In genomic region chr22:30289980-30290313, GRCh38 we compare ENCODE assay signal across 8 cellular contexts. TPM values are rescaled to one million over a fixed set of nuclear protein-coding genes. Genes with fewer than 3 reads are reported as not detected.
A peak's percentile ranks its signal among the peaks of the same experiment; 100 is the strongest.
DNase-seq lines count a peak whose midpoint lies in the region; ATAC-seq and TF ChIP-seq lines count a peak whose summit lies in the region.

No MANE protein-coding gene starts in this region.

- H2BK20ac ChIP-seq in IMR-90 (ENCODE audit: low read depth, low read length), result no peak overlapping the region

- CTCF ChIA-PET in IMR-90 (lab: Yijun Ruan, JAX), result no interaction called here

- H3K79me1 ChIP-seq in IMR-90 (ENCODE audit: low read depth in 1 of 2, low read length in 2 of 2), result peaks cover 0 to 14% of the 10 kb centered on the region in 2 experiments; a peak in 3 of 4 replicates

- H3K27ac ChIP-seq in IMR-90 (ENCODE audit: insufficient read depth, low read length) (no peak overlapping the region), dorsolateral prefrontal cortex (peak overlapping the region; percentile 54 to 97 (median 92))

- peak overlapping the region; percentile 37; the same call in 1 of the 2 replicates for H3K4ac ChIP-seq in IMR-90 (ENCODE audit: low read depth, low read length)

- H3K9me3 ChIP-seq in IMR-90 (ENCODE audit: control insufficient read depth, insufficient read depth, low read length), result no peaks in the 10 kb centered on the region

- peak overlapping the region in 1 of 2 experiments; percentile 22; a peak in 1 of 4 replicates for H4K8ac ChIP-seq in IMR-90 (ENCODE audit: low read depth in 2 of 2, low read length in 2 of 2)

- intact Hi-C loops in IMR-90 (cut with micrococcal nuclease), result loop anchor here (2.0 kb wide), 2 partner anchors 37 to 67 kb away; partner anchors contain the start of genes CCDC157, SF3A1 and TBC1D10A
- intact Hi-C loops in dorsolateral prefrontal cortex (cut with DNase I), result loop anchor here (1.0 to 5.0 kb wide), 6 partner anchors 37 to 97 kb away; partner anchors contain the start of genes SF3A1 (in 2 of the 2), CCDC157 (in 1 of the 2), RNF215 (in 1 of the 2) and TBC1D10A (in 1 of the 2)
- intact Hi-C loops in natural killer cell (cut with micrococcal nuclease), result loop anchor here (2.0 to 5.0 kb wide), 2 partner anchors 37 to 43 kb away; partner anchors contain the start of genes LIF and TBC1D10A

- H3K9me1 ChIP-seq in IMR-90 (ENCODE audit: insufficient read depth, low read length), result peaks cover 6% of the 10 kb centered on the region

- peaks cover 19 to 39% of the 10 kb centered on the region in 2 donors for H3K4me1 Mint-ChIP-seq in natural killer cell

- H4K5ac ChIP-seq in IMR-90 (ENCODE audit: low read depth, low read length), result no peak overlapping the region

- ATAC-seq in GM19467 (IDR thresholded peaks at IDR 0.05; ENCODE audit: unreplicated experiment) (peak; percentile 15), IMR-90 (ENCODE audit: low read depth) (peak; percentile 1), natural killer cell (peak; percentile 27 to 38 (median 30)), HG03521 (IDR thresholded peaks at IDR 0.05; ENCODE audit: unreplicated experiment) (no peak)

- H3K27me3 Mint-ChIP-seq in natural killer cell (ENCODE audit: low read depth in 2 of 2), result no peaks in the 10 kb centered on the region

- H3K4me2 ChIP-seq in IMR-90 (ENCODE audit: low read depth, low read length), result peak overlapping the region; percentile 93

- 0 out of 2 replicates have a peak overlapping the region, but pooled peaks have one; percentile 25 for H3K9ac ChIP-seq in IMR-90 (ENCODE audit: low read depth, low read length)

- no peak for TF ChIP-seq POLR2A in IMR-90 (IDR thresholded peaks at IDR 0.05; ENCODE audit: low read depth, low read length)

- POLR2A ChIA-PET in IMR-90 (lab: Charles Lee; ENCODE audit: unreplicated experiment), result interaction anchor here (0.6 kb wide), 1 partner anchor 190 kb away, joined by 3 read pairs; no protein-coding TSS in a partner anchor

- no peak for TF ChIP-seq CTCF in IMR-90 (conservative IDR thresholded peaks at IDR 0.05; ENCODE audit: low read depth, low read length)
- TF ChIP-seq CTCF in dorsolateral prefrontal cortex (IDR thresholded peaks at IDR 0.05 in 54 of 56, conservative IDR thresholded peaks at IDR 0.05 in 2 of 56; ENCODE audit: low read depth in 1 of 56, partially characterized antibody in 56 of 56), result no peak
- TF ChIP-seq CTCF in natural killer cell (IDR thresholded peaks at IDR 0.05), result no peak

- peak overlapping the region; percentile 92 for H3K4me3 Mint-ChIP-seq in natural killer cell

- no peak overlapping the region for H3K18ac ChIP-seq in IMR-90 (ENCODE audit: low read depth, low read length)

- no peak overlapping the region for H2BK120ac ChIP-seq in IMR-90 (ENCODE audit: low read depth, low read length)

- H3K23ac ChIP-seq in IMR-90 (ENCODE audit: low read depth, low read length), result no peak overlapping the region

- H3K36me3 ChIP-seq in IMR-90 (ENCODE audit: control insufficient read depth, insufficient read depth, low read length), result peaks cover 50% of the 10 kb centered on the region

- BruUV-seq in IMR-90 (replicated peaks; lab: Mats Ljungman, UMichigan), result no TSS peak

- no peaks in the 10 kb centered on the region for H3K9me3 Mint-ChIP-seq in natural killer cell

- no peak overlapping the region for H2BK15ac ChIP-seq in IMR-90 (ENCODE audit: low read depth, low read length)

- peaks cover 20% of the 10 kb centered on the region; the same call in 1 of the 2 replicates for H3K4me1 ChIP-seq in IMR-90 (ENCODE audit: control insufficient read depth, insufficient read depth, low read length)

- H2AFZ ChIP-seq in IMR-90 (replicated peaks; ENCODE audit: low read length, poor library complexity), result peak overlapping the region; percentile 89

- peak overlapping the region; percentile 85 for H2AK9ac ChIP-seq in IMR-90 (replicated peaks; ENCODE audit: low read depth, low read length, poor library complexity)

- in situ Hi-C loops in IMR-90 (cut with MboI; ENCODE audit: low sequenced_read_pairs), result no loop called here

- 0 out of 2 replicates have a peak overlapping the region, but pooled peaks have one; percentile 18 for H2AK5ac ChIP-seq in IMR-90 (ENCODE audit: low read depth, low read length)

- H3K14ac ChIP-seq in IMR-90 (replicated peaks; ENCODE audit: low read depth, low read length), result peak overlapping the region; percentile 33; the same call in 1 of the 2 replicates

- DNase-seq in IMR-90 (no peak), dorsolateral prefrontal cortex (no peak), natural killer cell (no peak), NCI-H524 treated with DMSO at 0.1 percent for 48 hours (lab: John Stamatoyannopoulos, UW) (no peak), MV-4-11 (lab: John Stamatoyannopoulos, UW) (no peak)
- no peak for DNase-seq in effector CD8-positive, alpha-beta T cell (lab: John Stamatoyannopoulos, UW)

- peaks cover 24% of the 10 kb centered on the region for H4K20me1 ChIP-seq in IMR-90 (ENCODE audit: insufficient read depth, low read length)

- TF ChIP-seq RAD21 in IMR-90 (IDR thresholded peaks at IDR 0.05; ENCODE audit: low read length), result no peak

- no peaks in the 10 kb centered on the region for H3K36me3 Mint-ChIP-seq in natural killer cell

- 30% methylated on average over 4 of the region's 12 CpGs; no CpG with 5 or more reads in 1 of the 2 experiments for WGBS in IMR-90 (ENCODE audit: extremely low coverage in 2 of 2, insufficient read length in 1 of 2), 2 experiments

- H3K27ac Mint-ChIP-seq in natural killer cell, result peak overlapping the region; percentile 86 to 88

- H3K27me3 ChIP-seq in IMR-90 (ENCODE audit: control insufficient read depth, insufficient read depth, low read length) (no peaks in the 10 kb centered on the region), dorsolateral prefrontal cortex (no peaks in the 10 kb centered on the region)

- H3K56ac ChIP-seq in IMR-90 (ENCODE audit: extremely low read depth, insufficient read depth, low read length), result no peak overlapping the region

- H4K91ac ChIP-seq in IMR-90 (ENCODE audit: insufficient read depth, low read depth, low read length), result no peak overlapping the region

- H3K4me3 ChIP-seq in IMR-90 (ENCODE audit: insufficient read depth, low read depth, low read length), result peak overlapping the region; percentile 42
- H3K4me3 ChIP-seq in dorsolateral prefrontal cortex, result peak overlapping the region; percentile 67 to 97 (median 90)

- no peak overlapping the region for H2BK5ac ChIP-seq in IMR-90 (ENCODE audit: low read depth, low read length, poor library complexity, severe bottlenecking)

- dilution Hi-C loops in IMR-90 (cut with HindIII; ENCODE audit: low sequenced_read_pairs, unreplicated experiment), result no loop called here

TF ChIP-seq in IMR-90, 13 proteins besides CTCF, POLR2A, EP300 and RAD21 (continues in another document):
- TF ChIP-seq CHD1 (IDR thresholded peaks at IDR 0.05; ENCODE audit: low read depth, low read length) (no peak), RFX5 (IDR thresholded peaks at IDR 0.05; ENCODE audit: low read depth, low read length) (no peak), MAFK (IDR thresholded peaks at IDR 0.05; ENCODE audit: low read depth, low read length) (no peak), SMC3 (IDR thresholded peaks at IDR 0.05; ENCODE audit: low read depth, low read length) (no peak), ELK1 (IDR thresholded peaks at IDR 0.05; ENCODE audit: borderline replicate concordance, low read depth, low read length) (no peak), MXI1 (IDR thresholded peaks at IDR 0.05; ENCODE audit: borderline replicate concordance, low read depth, low read length) (no peak), MAZ (IDR thresholded peaks at IDR 0.05; ENCODE audit: borderline replicate concordance, low read depth, low read length) (no peak), RCOR1 (IDR thresholded peaks at IDR 0.05; ENCODE audit: insufficient replicate concordance, low read length) (no peak), FOS (IDR thresholded peaks at IDR 0.05; ENCODE audit: low read depth, low read length) (no peak), NFE2L2 (IDR thresholded peaks at IDR 0.05; ENCODE audit: low read depth, low read length) (no peak), CEBPB (IDR thresholded peaks at IDR 0.05; ENCODE audit: low read depth, low read length) (no peak)

RNA-seq across cellular contexts. Expression of gene CASTOR1, which starts 0.6 kb away (rescaled TPM):
- total RNA-seq in IMR-90 (2012; rRNA removed) (10.6 and 11.7 TPM in 2 replicates), dorsolateral prefrontal cortex (10 to 100 TPM in 109 of 120 experiments, 1 to 10 TPM in 11; 4.6 to 43.5 (median 15.5) TPM), natural killer cell (10 to 100 TPM in 1 of 3 donors, 1 to 10 TPM in 2; 7.0 to 11.9 (median 8.8) TPM)
- polyA plus RNA-seq in IMR-90 (2012; rRNA removed), result 23.5 and 26.9 TPM in 2 replicates
- 11.4 and 33.1 TPM in 2 replicates for polyA plus RNA-seq in IMR-90 (2012; cell fraction: cytosol; rRNA removed)
- polyA plus RNA-seq in IMR-90 (2012; cell fraction: nucleus; rRNA removed; ENCODE audit: low replicate concordance), result 55.8 and 106 TPM in 2 replicates

RNA-seq across cellular contexts. Expression of gene OSM, which starts 23.3 kb away (rescaled TPM):
- total RNA-seq in IMR-90 (2012; rRNA removed) (not detected in 2 replicates), dorsolateral prefrontal cortex (1 to 10 TPM in 27 of 120 experiments, under 1 TPM in 47, not detected in 46; 0.23 to 6.7 (median 0.77) TPM), natural killer cell (100 to 1,000 TPM in 1 of 3 donors, 10 to 100 TPM in 2; 17.4 to 142 (median 18.1) TPM)
- polyA plus RNA-seq in IMR-90 (2012; rRNA removed), result not detected in 2 replicates
- polyA plus RNA-seq in IMR-90 (2012; cell fraction: cytosol; rRNA removed), result 0.07 TPM in 1 of 2 replicates, not detected in the other
- 0.42 and 0.81 TPM in 2 replicates for polyA plus RNA-seq in IMR-90 (2012; cell fraction: nucleus; rRNA removed; ENCODE audit: low replicate concordance)

RNA-seq across cellular contexts. Expression of gene TBC1D10A, which starts 36.8 kb away (rescaled TPM):
- 16.3 and 18.9 TPM in 2 replicates for total RNA-seq in IMR-90 (2012; rRNA removed)
- polyA plus RNA-seq in IMR-90 (2012; rRNA removed), result 33.1 and 34.4 TPM in 2 replicates
- polyA plus RNA-seq in IMR-90 (2012; cell fraction: cytosol; rRNA removed), result 22.6 and 33.5 TPM in 2 replicates
- 55.4 and 88.5 TPM in 2 replicates for polyA plus RNA-seq in IMR-90 (2012; cell fraction: nucleus; rRNA removed; ENCODE audit: low replicate concordance)
- 10 to 100 TPM in 116 of 120 experiments, 1 to 10 TPM in 4; 8.7 to 34.6 (median 16.2) TPM for total RNA-seq in dorsolateral prefrontal cortex
- total RNA-seq in natural killer cell, result 10 to 100 TPM; 38.9 to 48.0 (median 47.9) TPM

RNA-seq across cellular contexts. Expression of gene LIF, which starts 43.4 kb away (rescaled TPM):
- 79.4 and 130 TPM in 2 replicates for total RNA-seq in IMR-90 (2012; rRNA removed)
- 203 and 214 TPM in 2 replicates for polyA plus RNA-seq in IMR-90 (2012; rRNA removed)
- 41.6 and 110 TPM in 2 replicates for polyA plus RNA-seq in IMR-90 (2012; cell fraction: cytosol; rRNA removed)
- polyA plus RNA-seq in IMR-90 (2012; cell fraction: nucleus; rRNA removed; ENCODE audit: low replicate concordance), result 1,609 and 2,085 TPM in 2 replicates
- 1 to 10 TPM in 24 of 120 experiments, under 1 TPM in 53, not detected in 43; 0.10 to 6.6 (median 0.61) TPM for total RNA-seq in dorsolateral prefrontal cortex
- 1 to 10 TPM; 2.0 to 2.7 (median 2.6) TPM for total RNA-seq in natural killer cell
